In genomic region chr10:79063661-79064490, GRCh38 we compare ENCODE assay signal across 12 cellular contexts. TPM values are rescaled to one million over a fixed set of nuclear protein-coding genes. Genes with fewer than 3 reads are reported as not detected.
DNase-seq lines count a peak whose midpoint lies in the region; ATAC-seq and TF ChIP-seq lines count a peak whose summit lies in the region.
"Had no signal": no experiment of that assay in that cellular context is flagged by ENCODE, and none has a peak within 500 bp of the region (broad histone marks: within the 10 kb centered on the region; RNA-seq: fewer than 3 reads in every experiment).

No MANE protein-coding gene starts in this region.

- intact Hi-C loops in left ventricle myocardium superior (cut with micrococcal nuclease) (loop anchor here (10.0 kb wide), 1 partner anchor 89 kb away; no protein-coding TSS in a partner anchor), psoas muscle (cut with DNase I) (loop anchor here (2.0 to 10.0 kb wide), 3 partner anchors 37 to 1019 kb away; no protein-coding TSS in a partner anchor)

- WGBS in psoas muscle, 3 donors: 92 to 97% (median 95%) methylated on average over 8 of the region's 8 CpGs

- H3K27me3 ChIP-seq in psoas muscle (ENCODE audit: insufficient read depth in 3 of 3, low read length in 2 of 3) (no peaks in the 10 kb centered on the region), WERI-Rb-1 (ENCODE audit: insufficient read depth, low read depth, severe bottlenecking) (no peaks in the 10 kb centered on the region)

- peak; percentile 46 for ATAC-seq in T-helper 17 cell
- ATAC-seq in left ventricle myocardium superior: no peak
- ATAC-seq in psoas muscle: no peak
- ATAC-seq in GM21717 (IDR thresholded peaks at IDR 0.05; ENCODE audit: unreplicated experiment): no peak
- ATAC-seq in GM19397 (IDR thresholded peaks at IDR 0.05; ENCODE audit: unreplicated experiment): no peak

- peaks cover 45% of the 10 kb centered on the region for H3K4me1 Mint-ChIP-seq in T-helper 17 cell

- H3K4me3 ChIP-seq in GM12865 (ENCODE audit: low read depth, low read length) (no peak overlapping the region), psoas muscle (no peak overlapping the region), WERI-Rb-1 (ENCODE audit: low read depth, low read length) (no peak overlapping the region)

- TF ChIP-seq CTCF in GM12865 (IDR thresholded peaks at IDR 0.05; ENCODE audit: insufficient read depth, low read depth, low read length, missing control alignments) (no peak), psoas muscle (IDR thresholded peaks at IDR 0.05) (no peak), WERI-Rb-1 (IDR thresholded peaks at IDR 0.05; ENCODE audit: low read depth, low read length) (no peak)

- DNase-seq in GM12865 (ENCODE audit: low read depth): peak; percentile 17
- DNase-seq in T-helper 17 cell: no peak
- DNase-seq in left ventricle myocardium superior: peak; percentile 14
- peak; percentile 2 to 23 for DNase-seq in psoas muscle
- DNase-seq in WERI-Rb-1: no peak
- no peak for DNase-seq in kidney tubule cell (ENCODE audit: low spot score)
- DNase-seq: C1 segment of cervical spinal cord; EL; stimulated activated CD4-positive, alpha-beta T cell treated with anti-CD3 and anti-CD28 coated beads, Interleukin-2, amount 100 ng/mL, for 48 hours had no signal

- no peaks in the 10 kb centered on the region for H3K36me3 ChIP-seq in psoas muscle (ENCODE audit: insufficient read depth in 1 of 2, low read depth in 1 of 2)
- H3K36me3 ChIP-seq in WERI-Rb-1: no peaks in the 10 kb centered on the region

- no peak overlapping the region for H3K4me3 Mint-ChIP-seq in T-helper 17 cell

- no peak overlapping the region for H3K27ac ChIP-seq in psoas muscle
- no peak overlapping the region for H3K27ac ChIP-seq in WERI-Rb-1
- H3K27ac ChIP-seq: VCaP had no signal

- H3K36me3 Mint-ChIP-seq in T-helper 17 cell (ENCODE audit: low read depth): peaks cover 2% of the 10 kb centered on the region

- H3K9me3 ChIP-seq in T-helper 17 cell (ENCODE audit: control insufficient read depth, low read length, poor library complexity, severe bottlenecking) (no peaks in the 10 kb centered on the region), psoas muscle (no peaks in the 10 kb centered on the region), WERI-Rb-1 (ENCODE audit: severe bottlenecking) (no peaks in the 10 kb centered on the region)

- peak overlapping the region; percentile 91 for H3K27ac Mint-ChIP-seq in T-helper 17 cell

- no peaks in the 10 kb centered on the region for H3K27me3 Mint-ChIP-seq in T-helper 17 cell

- H3K4me1 ChIP-seq in psoas muscle: no peaks in the 10 kb centered on the region

RNA-seq across cellular contexts. Expression of gene ZMIZ1, which starts 4.9 kb away (rescaled TPM):
- total RNA-seq in T-helper 17 cell (10 to 100 TPM; 30.0 to 34.0 TPM), left ventricle myocardium superior (49.5 TPM), psoas muscle (10 to 100 TPM; 30.0 to 37.6 (median 35.4) TPM)
- 10 to 100 TPM; 10.4 to 24.3 (median 22.0) TPM for polyA plus RNA-seq in psoas muscle

Comparison
In these comparisons a context has a peak if more than half of its experiments do, and no peak if none do; other contexts are left out.
1. DNase-seq: peak in GM12865 (single experiment), left ventricle myocardium superior (single experiment) and psoas muscle (2 of 2); none in T-helper 17 cell (0 of 3), WERI-Rb-1 (single experiment) and kidney tubule cell (single experiment).